In genomic region chr14:82661258-82661657, GRCh38 we compare ENCODE assay signal across 28 cellular contexts.
"Had no signal": no experiment of that assay in that cellular context is flagged by ENCODE, and none has a peak within 500 bp of the region (broad histone marks: within the 10 kb centered on the region; RNA-seq: fewer than 3 reads in every experiment).

No MANE protein-coding gene starts in this region.

- H3K36me3 ChIP-seq: colonic mucosa, esophagus muscularis mucosa, esophagus squamous epithelium, gastrocnemius medialis, gastroesophageal sphincter, heart left ventricle, heart right ventricle had no signal

- ATAC-seq: effector memory CD8-positive, alpha-beta T cell; esophagus mucosa; foreskin keratinocyte; gastrocnemius medialis; gastroesophageal sphincter; heart left ventricle; heart right ventricle had no signal

- DNase-seq: colonic mucosa; cortex of kidney; dermis blood vessel endothelial cell; dorsolateral prefrontal cortex; effector CD4-positive, alpha-beta T cell; effector CD8-positive, alpha-beta T cell; effector memory CD4-positive, alpha-beta T cell; effector memory CD8-positive, alpha-beta T cell; endodermal cell; erythroblast; esophagus squamous epithelium; foreskin fibroblast; foreskin keratinocyte; foreskin melanocyte; gastrocnemius medialis; glutamatergic neuron; head of caudate nucleus; heart left ventricle; heart right ventricle had no signal

- H3K27me3 ChIP-seq: colonic mucosa, dorsolateral prefrontal cortex, esophagus muscularis mucosa, esophagus squamous epithelium, foreskin keratinocyte, gastrocnemius medialis, gastroesophageal sphincter, heart left ventricle, heart right ventricle had no signal

- FAIRE-seq: colon, endometrium, endothelial cell of umbilical vein, frontal cortex had no signal

- H3K4me1 ChIP-seq: colonic mucosa, esophagus squamous epithelium, foreskin keratinocyte, gastrocnemius medialis, gastroesophageal sphincter, heart left ventricle, heart right ventricle had no signal

- H3K27ac ChIP-seq: colonic mucosa, coronary artery, dorsolateral prefrontal cortex, epithelial cell of prostate, esophagus muscularis mucosa, esophagus squamous epithelium, foreskin keratinocyte, gastrocnemius medialis, gastroesophageal sphincter, heart left ventricle, heart right ventricle had no signal

- H3K4me3 ChIP-seq: colonic mucosa, coronary artery, dorsolateral prefrontal cortex, esophagus muscularis mucosa, esophagus squamous epithelium, gastrocnemius medialis, gastroesophageal sphincter, heart left ventricle, heart right ventricle had no signal

- H3K9me3 ChIP-seq: colonic mucosa, esophagus muscularis mucosa, esophagus squamous epithelium, gastrocnemius medialis, gastroesophageal sphincter, heart left ventricle, heart right ventricle had no signal
